14 cellular contexts compared by ENCODE assay signal in the genomic region with DNA sequence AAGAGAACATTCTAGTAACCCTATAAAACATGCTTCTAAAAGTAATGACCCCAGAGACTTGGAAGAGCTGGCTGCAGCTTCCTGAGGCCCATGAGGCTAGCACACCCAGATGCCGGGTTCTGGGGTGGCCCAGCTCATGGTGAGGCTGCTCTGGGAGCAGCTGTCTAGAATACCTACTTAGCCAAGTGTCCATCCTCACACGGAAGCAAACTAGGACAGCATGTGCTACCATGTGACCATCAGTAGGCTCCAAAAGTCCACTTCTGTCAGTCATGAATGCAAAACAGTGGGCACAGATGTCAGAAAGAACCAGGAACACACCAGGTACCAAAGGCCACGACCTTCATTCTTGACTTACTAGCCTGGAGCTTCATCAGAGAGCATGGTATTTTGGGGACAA.
"Had no signal": no experiment of that assay in that cellular context is flagged by ENCODE, and none has a peak within 500 bp of the region (broad histone marks: within the 10 kb centered on the region; RNA-seq: fewer than 3 reads in every experiment).

No MANE protein-coding gene starts in this region.

- H3K4me1 Mint-ChIP-seq: activated naive CD8-positive, alpha-beta T cell treated with anti-CD3 and anti-CD28 coated beads for 36 hours had no signal

- H3K36me3 Mint-ChIP-seq: activated naive CD8-positive, alpha-beta T cell treated with anti-CD3 and anti-CD28 coated beads for 36 hours had no signal

- H3K27ac Mint-ChIP-seq: activated naive CD8-positive, alpha-beta T cell treated with anti-CD3 and anti-CD28 coated beads for 36 hours had no signal

- DNase-seq: activated CD4-positive, alpha-beta T cell treated with anti-CD3 and anti-CD28 coated beads, Interleukin-2, amount 50 U/mL, for 1 hour; activated CD8-positive, alpha-beta memory T cell treated with anti-CD3 and anti-CD28 coated beads for 24 hours; activated naive CD8-positive, alpha-beta T cell treated with anti-CD3 and anti-CD28 coated beads for 36 hours; amygdala; effector memory CD4-positive, alpha-beta T cell; left ventricle myocardium superior; mesenchymal stem cell; sigmoid colon; stimulated activated CD4-positive, alpha-beta T cell treated with anti-CD3 and anti-CD28 coated beads, Interleukin-2, amount 100 ng/mL, for 48 hours; stimulated activated naive CD4-positive, alpha-beta T cell; transverse colon had no signal

- ATAC-seq: gastroesophageal sphincter had no signal

- H3K4me3 Mint-ChIP-seq: activated naive CD8-positive, alpha-beta T cell treated with anti-CD3 and anti-CD28 coated beads for 36 hours; brain had no signal

- H3K9me3 Mint-ChIP-seq: activated naive CD8-positive, alpha-beta T cell treated with anti-CD3 and anti-CD28 coated beads for 36 hours had no signal

- H3K9me3 ChIP-seq: gastroesophageal sphincter, ovary, sigmoid colon, transverse colon had no signal

- H3K27ac ChIP-seq: gastroesophageal sphincter, ovary, sigmoid colon, transverse colon had no signal

- H3K27me3 ChIP-seq: gastroesophageal sphincter, ovary, sigmoid colon, transverse colon had no signal

- H3K4me3 ChIP-seq: gastroesophageal sphincter, ovary, sigmoid colon, transverse colon had no signal

- H3K36me3 ChIP-seq: ovary had no signal
